In the genomic region with DNA sequence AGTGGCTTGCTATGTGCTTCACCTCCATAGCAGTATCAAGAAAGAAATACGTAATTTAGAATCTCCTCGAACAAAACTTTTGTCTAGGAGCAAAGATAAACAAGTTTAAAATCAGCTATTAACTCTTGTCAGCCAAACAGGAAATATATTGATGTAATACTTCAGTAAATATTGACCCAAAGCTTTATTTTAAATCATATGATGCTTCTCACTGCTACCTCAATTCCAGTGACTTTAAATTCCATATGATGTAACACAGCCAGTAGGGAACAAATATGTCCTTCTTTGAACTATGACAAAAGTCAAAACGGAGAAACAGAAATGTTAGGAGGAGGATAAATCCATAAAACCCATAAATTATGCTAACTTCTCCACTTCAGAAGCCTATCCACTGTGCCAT, we compare ENCODE assay signal across 23 cellular contexts.
"Had no signal": no experiment of that assay in that cellular context is flagged by ENCODE, and none has a peak within 500 bp of the region (broad histone marks: within the 10 kb centered on the region; RNA-seq: fewer than 3 reads in every experiment).

No MANE protein-coding gene starts in this region.

- H3K27me3 ChIP-seq: breast epithelium, esophagus muscularis mucosa, foreskin keratinocyte, heart right ventricle, spleen, tibial nerve had no signal

- H3K9me3 Mint-ChIP-seq: activated CD4-positive, alpha-beta memory T cell treated with anti-CD3 and anti-CD28 coated beads for 36 hours; activated CD4-positive, alpha-beta T cell treated with anti-CD3 and anti-CD28 coated beads, Interleukin-2, amount 10 ng/mL, durations not matched to agents 24 days and 14 days; activated naive CD4-positive, alpha-beta T cell treated with anti-CD3 and anti-CD28 coated beads, Interleukin-2, amount 10 ng/mL, durations not matched to agents 7 days and 5 days; activated naive CD8-positive, alpha-beta T cell treated with anti-CD3 and anti-CD28 coated beads, Interleukin-2, amount 50 U/mL, for 24 hours; activated T-helper 1 cell treated with anti-CD3 and anti-CD28 coated beads, Interleukin-12 subunit alpha, Interleukin-12 subunit beta, Interleukin-2, Interleukin-4 antibody, amounts not matched to agents 30 ng/mL and 10 ng/mL and 1 ng/mL, durations not matched to agents 14 hours and 24 hours and 36 hours; natural killer cell had no signal

- H3K27ac ChIP-seq: breast epithelium, foreskin keratinocyte, heart right ventricle, lower lobe of right lung, spleen, tibial nerve, WERI-Rb-1 had no signal

- H3K27me3 Mint-ChIP-seq: activated CD4-positive, alpha-beta memory T cell treated with anti-CD3 and anti-CD28 coated beads for 36 hours; activated CD4-positive, alpha-beta T cell treated with anti-CD3 and anti-CD28 coated beads, Interleukin-2, amount 10 ng/mL, durations not matched to agents 24 days and 14 days; activated naive CD4-positive, alpha-beta T cell treated with anti-CD3 and anti-CD28 coated beads, Interleukin-2, amount 10 ng/mL, durations not matched to agents 7 days and 5 days; activated naive CD8-positive, alpha-beta T cell treated with anti-CD3 and anti-CD28 coated beads, Interleukin-2, amount 50 U/mL, for 24 hours had no signal

- H3K27ac Mint-ChIP-seq: activated CD4-positive, alpha-beta memory T cell treated with anti-CD3 and anti-CD28 coated beads for 36 hours; activated CD4-positive, alpha-beta T cell treated with anti-CD3 and anti-CD28 coated beads, Interleukin-2, amount 10 ng/mL, durations not matched to agents 24 days and 14 days; activated naive CD4-positive, alpha-beta T cell treated with anti-CD3 and anti-CD28 coated beads, Interleukin-2, amount 10 ng/mL, durations not matched to agents 7 days and 5 days; activated naive CD8-positive, alpha-beta T cell treated with anti-CD3 and anti-CD28 coated beads, Interleukin-2, amount 50 U/mL, for 24 hours; activated T-helper 1 cell treated with anti-CD3 and anti-CD28 coated beads, Interleukin-12 subunit alpha, Interleukin-12 subunit beta, Interleukin-2, Interleukin-4 antibody, amounts not matched to agents 30 ng/mL and 10 ng/mL and 1 ng/mL, durations not matched to agents 14 hours and 24 hours and 36 hours; natural killer cell had no signal

- ATAC-seq: activated naive CD8-positive, alpha-beta T cell treated with anti-CD3 and anti-CD28 coated beads, Interleukin-2, amount 50 U/mL, for 24 hours; foreskin keratinocyte; lower lobe of right lung; natural killer cell; right cardiac atrium had no signal

- DNase-seq: activated CD4-positive, alpha-beta memory T cell treated with anti-CD3 and anti-CD28 coated beads for 36 hours; activated CD4-positive, alpha-beta T cell treated with anti-CD3 and anti-CD28 coated beads, Interleukin-2, amount 10 ng/mL, durations not matched to agents 24 days and 14 days; activated CD4-positive, CD25-positive, alpha-beta regulatory T cell treated with anti-CD3 and anti-CD28 coated beads, Interleukin-2, amount 50 U/mL, for 72 hours; activated CD8-positive, alpha-beta memory T cell treated with anti-CD3 and anti-CD28 coated beads, Interleukin-2, amount 50 U/mL, for 4 hours; activated effector memory CD4-positive, alpha-beta T cell treated with anti-CD3 and anti-CD28 coated beads, Interleukin-2, amount 50 U/mL, for 16 hours; activated naive CD4-positive, alpha-beta T cell treated with anti-CD3 and anti-CD28 coated beads, Interleukin-2, amount 10 ng/mL, durations not matched to agents 7 days and 5 days; activated naive CD8-positive, alpha-beta T cell treated with anti-CD3 and anti-CD28 coated beads, Interleukin-2, amount 50 U/mL, for 24 hours; activated T-cell treated with anti-CD3 and anti-CD28 coated beads, Interleukin-2, amount 50 U/mL, for 1 hour; amygdala; central memory CD4-positive, alpha-beta T cell; foreskin keratinocyte; heart right ventricle; lower lobe of right lung; mesenchymal stem cell; natural killer cell; right cardiac atrium; spleen; stimulated activated naive CD4-positive, alpha-beta T cell treated with Interleukin-2 at 50 U/mL for 16 hours; WERI-Rb-1 had no signal

- H3K4me3 ChIP-seq: breast epithelium, esophagus muscularis mucosa, heart right ventricle, lower lobe of right lung, spleen, tibial nerve had no signal

- H3K4me3 Mint-ChIP-seq: activated CD4-positive, alpha-beta memory T cell treated with anti-CD3 and anti-CD28 coated beads for 36 hours; activated CD4-positive, alpha-beta T cell treated with anti-CD3 and anti-CD28 coated beads, Interleukin-2, amount 10 ng/mL, durations not matched to agents 24 days and 14 days; activated naive CD4-positive, alpha-beta T cell treated with anti-CD3 and anti-CD28 coated beads, Interleukin-2, amount 10 ng/mL, durations not matched to agents 7 days and 5 days; activated naive CD8-positive, alpha-beta T cell treated with anti-CD3 and anti-CD28 coated beads, Interleukin-2, amount 50 U/mL, for 24 hours; activated T-helper 1 cell treated with anti-CD3 and anti-CD28 coated beads, Interleukin-12 subunit alpha, Interleukin-12 subunit beta, Interleukin-2, Interleukin-4 antibody, amounts not matched to agents 30 ng/mL and 10 ng/mL and 1 ng/mL, durations not matched to agents 14 hours and 24 hours and 36 hours; natural killer cell had no signal

- H3K9me3 ChIP-seq: breast epithelium, esophagus muscularis mucosa, heart right ventricle, lower lobe of right lung, spleen, tibial nerve had no signal
